8 cellular contexts compared by ENCODE assay signal in genomic region chr1:89065077-89065868, GRCh38. TPM values are rescaled to one million over a fixed set of nuclear protein-coding genes. Genes with fewer than 3 reads are reported as not detected.
DNase-seq lines count a peak whose midpoint lies in the region; ATAC-seq and TF ChIP-seq lines count a peak whose summit lies in the region.

Gene GBP1, minus strand, starts transcription at chr1:89065208. Its CDS starts 1,974 bp downstream, at chr1:89063234.

- H3K4me2 ChIP-seq in OCI-LY7 (ENCODE audit: low read length), result no peak within 1 kb of the TSS

- peak within 1 kb of the TSS; percentile 91 for H3K27ac Mint-ChIP-seq in activated naive CD8-positive, alpha-beta T cell treated with anti-CD3 and anti-CD28 coated beads, Interleukin-2, amount 50 U/mL, for 24 hours

- no peaks in the 10 kb centered on the region for H3K9me2 ChIP-seq in OCI-LY7 (ENCODE audit: insufficient read depth, low read length)

- no peaks in the 10 kb centered on the region for H4K20me1 ChIP-seq in OCI-LY7 (ENCODE audit: insufficient read depth, low read length)

- H3K79me2 ChIP-seq in OCI-LY7 (ENCODE audit: insufficient read depth, low read depth, low read length), result no peaks in the 10 kb centered on the region

- no peaks in the 10 kb centered on the region for H3K27me3 Mint-ChIP-seq in activated naive CD8-positive, alpha-beta T cell treated with anti-CD3 and anti-CD28 coated beads, Interleukin-2, amount 50 U/mL, for 24 hours

- H2AFZ ChIP-seq in OCI-LY7 (ENCODE audit: low read length), result no peak within 1 kb of the TSS

- H3K4me3 ChIP-seq in heart right ventricle (peak within 1 kb of the TSS; percentile 1 to 70 (median 59)), skeletal muscle cell (ENCODE audit: low read depth, low read length) (peak within 1 kb of the TSS; percentile 51), OCI-LY7 (ENCODE audit: low read depth, low read length, poor library complexity, severe bottlenecking) (no peak within 1 kb of the TSS)

- BruUV-seq in OCI-LY7 (replicated peaks; lab: Mats Ljungman, UMichigan), result no TSS peak

- ATAC-seq in GM19452 (IDR thresholded peaks at IDR 0.05; ENCODE audit: unreplicated experiment) (peak; percentile 67), heart right ventricle (peak in 7 of 8 donors; percentile 89 to 95 (median 92))
- ATAC-seq in activated naive CD8-positive, alpha-beta T cell treated with anti-CD3 and anti-CD28 coated beads, Interleukin-2, amount 50 U/mL, for 24 hours, result peak; percentile 66

- POLR2A ChIA-PET in OCI-LY7 (lab: Charles Lee), result interaction anchor here (0.7 to 1.3 kb wide), 2 partner anchors 10 to 13 kb away, joined by 3 read pairs; no protein-coding TSS in a partner anchor

- H3K4me1 ChIP-seq in heart right ventricle (peaks cover 2 to 57% (median 19%) of the 10 kb centered on the region in 9 donors), OCI-LY7 (ENCODE audit: insufficient read depth, low read length, poor library complexity, severe bottlenecking) (no peaks in the 10 kb centered on the region)

- WGBS in heart right ventricle, 2 donors, result 36 to 56% methylated on average over 4 of the region's 4 CpGs

- H3K4me1 Mint-ChIP-seq in activated naive CD8-positive, alpha-beta T cell treated with anti-CD3 and anti-CD28 coated beads, Interleukin-2, amount 50 U/mL, for 24 hours, result peaks cover 60% of the 10 kb centered on the region

- TF ChIP-seq CTCF in heart right ventricle (IDR thresholded peaks at IDR 0.05), result no peak
- no peak for TF ChIP-seq CTCF in OCI-LY7 (conservative IDR thresholded peaks at IDR 0.05; ENCODE audit: low read length)

- peaks cover 26% of the 10 kb centered on the region for H3K36me3 Mint-ChIP-seq in activated naive CD8-positive, alpha-beta T cell treated with anti-CD3 and anti-CD28 coated beads, Interleukin-2, amount 50 U/mL, for 24 hours (ENCODE audit: low read depth)

- no peaks in the 10 kb centered on the region for H3K27me3 ChIP-seq in heart right ventricle

- peak within 1 kb of the TSS; percentile 89 for H3K4me3 Mint-ChIP-seq in activated naive CD8-positive, alpha-beta T cell treated with anti-CD3 and anti-CD28 coated beads, Interleukin-2, amount 50 U/mL, for 24 hours

- H3K9me3 Mint-ChIP-seq in activated naive CD8-positive, alpha-beta T cell treated with anti-CD3 and anti-CD28 coated beads, Interleukin-2, amount 50 U/mL, for 24 hours, result no peaks in the 10 kb centered on the region

- intact Hi-C loops in heart right ventricle (cut with DNase I), result loop anchor here in 1 of 10 donors (5.0 kb wide), 1 partner anchor 43 kb away; the partner anchor contains the start of gene GBP3
- intact Hi-C loops in OCI-LY7 (cut with micrococcal nuclease; ENCODE audit: unreplicated experiment), result no loop called here

- H3K36me3 ChIP-seq in heart right ventricle, result peaks cover 0 to 26% (median 0%) of the 10 kb centered on the region in 9 donors
- H3K36me3 ChIP-seq in OCI-LY7 (ENCODE audit: insufficient read depth, low read length), result no peaks in the 10 kb centered on the region

- DNase-seq in CD1c-positive myeloid dendritic cell (ENCODE audit: extremely low spot score), result peak; percentile 65
- DNase-seq in HPDE6-E6E7 (ENCODE audit: extremely low spot score), result peak; percentile 44
- no peak for DNase-seq in activated naive CD8-positive, alpha-beta T cell treated with anti-CD3 and anti-CD28 coated beads, Interleukin-2, amount 50 U/mL, for 24 hours
- peak in 1 of 2 donors; percentile 57 for DNase-seq in heart right ventricle
- peak; percentile 69 for DNase-seq in skeletal muscle cell (ENCODE audit: low read depth)
- no peak for DNase-seq in NCI-H774 (lab: John Stamatoyannopoulos, UW)
- DNase-seq in OCI-LY7 (ENCODE audit: low spot score), result no peak

- CTCF ChIA-PET in OCI-LY7 (lab: Charles Lee; ENCODE audit: unreplicated experiment), result no interaction called here

- H3K27ac ChIP-seq in heart right ventricle (peak within 1 kb of the TSS; percentile 61 to 92 (median 86)), OCI-LY7 (ENCODE audit: low read depth, low read length, poor library complexity, severe bottlenecking) (no peak within 1 kb of the TSS)

- H3K9me3 ChIP-seq in heart right ventricle (no peaks in the 10 kb centered on the region), OCI-LY7 (ENCODE audit: low read length) (no peaks in the 10 kb centered on the region)

RNA-seq across cellular contexts. Expression of gene GBP1, which starts in this region (rescaled TPM):
- total RNA-seq in heart right ventricle (100 to 1,000 TPM in 1 of 10 donors, 10 to 100 TPM in 2, 1 to 10 TPM in 7; 4.1 to 119 (median 9.0) TPM), OCI-LY7 (2022) (not detected in 2 replicates)
- 10 to 100 TPM in 1 of 2 donors, 1 to 10 TPM in 1; 5.8 to 10.2 TPM for polyA plus RNA-seq in heart right ventricle
- not detected in 2 replicates for total RNA-seq in OCI-LY7 (2014; rRNA removed; shearing (Covaris generic))

Comparison
In these comparisons a context has a peak if more than half of its experiments do, and no peak if none do; other contexts are left out.
1. RNA of gene GBP1 (total RNA-seq): 4.1 to 119 TPM in heart right ventricle; not detected in OCI-LY7; every median in the first group is over 4 times any median in the second.
2. DNase-seq: peak in CD1c-positive myeloid dendritic cell (single experiment), HPDE6-E6E7 (single experiment) and skeletal muscle cell (single experiment); none in activated naive CD8-positive, alpha-beta T cell treated with anti-CD3 and anti-CD28 coated beads, Interleukin-2, amount 50 U/mL, for 24 hours (single experiment), NCI-H774 (single experiment) and OCI-LY7 (single experiment).
3. Peak in every context shown above with its lines, with median percentiles within 50 percentile points of each other: ATAC-seq.